Comparison of ENCODE assay signal across 7 cellular contexts in the genomic region with DNA sequence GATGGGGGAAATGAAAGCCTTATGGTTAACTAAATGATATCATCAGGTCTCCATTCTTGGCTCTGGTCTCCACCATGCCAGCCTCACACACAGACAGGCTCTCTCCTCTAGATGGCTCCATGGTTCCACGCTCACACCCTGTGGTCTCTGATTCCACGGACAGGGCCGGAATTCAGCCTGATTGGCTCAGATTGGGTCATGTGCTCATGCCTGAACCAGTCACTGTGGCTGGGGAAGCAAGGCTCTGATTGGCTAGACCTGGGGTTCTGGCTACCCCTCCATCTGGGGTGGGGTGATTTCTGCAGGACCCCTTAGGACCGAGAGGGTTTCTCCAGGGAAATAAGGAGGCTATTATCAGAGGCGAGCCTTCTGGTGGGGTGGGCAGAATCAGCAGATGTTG.
DNase-seq lines count a peak whose midpoint lies in the region; ATAC-seq and TF ChIP-seq lines count a peak whose summit lies in the region.

No MANE protein-coding gene starts in this region.

- no peak for ATAC-seq in GM19455 (IDR thresholded peaks at IDR 0.05; ENCODE audit: unreplicated experiment)
- no peak for ATAC-seq in GM19324 (IDR thresholded peaks at IDR 0.05; ENCODE audit: low FRiP score, unreplicated experiment)

- DNase-seq in ELF-1 (ENCODE audit: low read depth, low spot score), result peak; percentile 54
- peak; percentile 80 for DNase-seq in HT1080 (ENCODE audit: low read depth)
- DNase-seq in RWPE1 (ENCODE audit: low spot score), result peak; percentile 80
- DNase-seq in fibroblast of the aortic adventitia (ENCODE audit: low read depth), result peak; percentile 52
- DNase-seq in posterior vena cava (ENCODE audit: low spot score), result peak; percentile 75

- POLR2A ChIA-PET in RWPE1 (lab: Yijun Ruan, JAX; ENCODE audit: low non-redundant PET), result no interaction called here

- H3K4me3 ChIP-seq in fibroblast of the aortic adventitia (ENCODE audit: low read depth, low read length), result no peak overlapping the region

- intact Hi-C loops in posterior vena cava (cut with DNase I), result no loop called here

- CTCF ChIA-PET in RWPE1 (lab: Yijun Ruan, JAX), result interaction anchor here (0.6 to 0.8 kb wide), 2 partner anchors 163 to 605 kb away, joined by 3 read pairs; no protein-coding TSS in a partner anchor

- no peak overlapping the region for H3K27ac ChIP-seq in RWPE1

- TF ChIP-seq CTCF in RWPE1 (conservative IDR thresholded peaks at IDR 0.05; ENCODE audit: low read depth) (peak; percentile 63), fibroblast of the aortic adventitia (IDR thresholded peaks at IDR 0.05; ENCODE audit: insufficient read depth, low read length) (peak; percentile 52)
